30 cellular contexts compared by ENCODE assay signal in genomic region chr3:114067804-114068203, GRCh38.
"Had no signal": no experiment of that assay in that cellular context is flagged by ENCODE, and none has a peak within 500 bp of the region (broad histone marks: within the 10 kb centered on the region; RNA-seq: fewer than 3 reads in every experiment).

No MANE protein-coding gene starts in this region.

- H3K27me3 Mint-ChIP-seq: memory B cell; naive thymus-derived CD8-positive, alpha-beta T cell; stimulated activated naive B cell treated with anti-CD40 and anti-IgM and Interleukin-4, amounts not matched to agents 10 μg/mL and 1 μg/mL and 100 μg/mL, for 72 hours; type B pancreatic cell had no signal

- DNase-seq: hypothalamus; immature natural killer cell; kidney; left colon; left ventricle myocardium inferior; midbrain; naive thymus-derived CD8-positive, alpha-beta T cell; nucleus accumbens; pancreas; posterior cingulate gyrus; retina; right cardiac atrium; stimulated activated CD4-positive, alpha-beta T cell treated with anti-CD3 and anti-CD28 coated beads, Interleukin-12 subunit alpha, Interleukin-12 subunit beta, amount 100 ng/mL, for 4 hours; stimulated activated CD4-positive, alpha-beta T cell treated with anti-CD3 and anti-CD28 coated beads, Interleukin-15, amount 100 ng/mL, for 24 hours; stimulated activated CD4-positive, alpha-beta T cell treated with anti-CD3 and anti-CD28 coated beads, Interleukin-2, amount 100 ng/mL, for 24 hours; stimulated activated CD4-positive, alpha-beta T cell treated with anti-CD3 and anti-CD28 coated beads, Interleukin-4, amount 100 ng/mL, for 1 hour; stimulated activated naive B cell treated with anti-CD40 and anti-IgM and Interleukin-4, amounts not matched to agents 10 μg/mL and 1 μg/mL and 100 μg/mL, for 72 hours; stimulated activated naive CD8-positive, alpha-beta T cell treated with anti-CD3 and anti-CD28 coated beads, Interleukin-15, Interleukin-2, amounts not matched to agents 100 U/mL and 50 U/mL, for 24 hours; stomach had no signal

- H3K27ac Mint-ChIP-seq: immature natural killer cell; memory B cell; naive thymus-derived CD8-positive, alpha-beta T cell; nephron; stimulated activated naive B cell treated with anti-CD40 and anti-IgM and Interleukin-4, amounts not matched to agents 10 μg/mL and 1 μg/mL and 100 μg/mL, for 72 hours; type B pancreatic cell had no signal

- H3K4me3 Mint-ChIP-seq: immature natural killer cell; memory B cell; naive thymus-derived CD8-positive, alpha-beta T cell; nephron; neural crest cell; stimulated activated naive B cell treated with anti-CD40 and anti-IgM and Interleukin-4, amounts not matched to agents 10 μg/mL and 1 μg/mL and 100 μg/mL, for 72 hours; type B pancreatic cell had no signal

- H3K4me1 ChIP-seq: left ventricle myocardium inferior, pancreas, prostate gland, suprapubic skin, tibial nerve, vagina had no signal

- H3K9me3 ChIP-seq: left ventricle myocardium inferior, pancreas, prostate gland, stomach, suprapubic skin, thoracic aorta, tibial nerve, vagina had no signal

- H3K27ac ChIP-seq: left ventricle myocardium inferior, pancreas, prostate gland, skin epidermis, stomach, suprapubic skin, thoracic aorta, tibial nerve, vagina had no signal

- H3K4me3 ChIP-seq: left ventricle myocardium inferior, pancreas, prostate gland, skin epidermis, stomach, suprapubic skin, thoracic aorta, tibial nerve, vagina had no signal

- ATAC-seq: left colon; naive thymus-derived CD8-positive, alpha-beta T cell; pancreas; right cardiac atrium; sciatic nerve; stimulated activated naive B cell treated with anti-CD40 and anti-IgM and Interleukin-4, amounts not matched to agents 10 μg/mL and 1 μg/mL and 100 μg/mL, for 72 hours; stimulated activated naive CD8-positive, alpha-beta T cell treated with anti-CD3 and anti-CD28 coated beads, Interleukin-15, Interleukin-2, amounts not matched to agents 100 U/mL and 50 U/mL, for 24 hours had no signal

- H3K9me3 Mint-ChIP-seq: immature natural killer cell; memory B cell; naive thymus-derived CD8-positive, alpha-beta T cell; nephron; neural crest cell; stimulated activated naive B cell treated with anti-CD40 and anti-IgM and Interleukin-4, amounts not matched to agents 10 μg/mL and 1 μg/mL and 100 μg/mL, for 72 hours; type B pancreatic cell had no signal

- H3K27me3 ChIP-seq: pancreas, stomach, suprapubic skin, tibial nerve, vagina had no signal

- H3K4me1 Mint-ChIP-seq: neural crest cell had no signal
